Comparison of ENCODE assay signal across 16 cellular contexts in the genomic region with DNA sequence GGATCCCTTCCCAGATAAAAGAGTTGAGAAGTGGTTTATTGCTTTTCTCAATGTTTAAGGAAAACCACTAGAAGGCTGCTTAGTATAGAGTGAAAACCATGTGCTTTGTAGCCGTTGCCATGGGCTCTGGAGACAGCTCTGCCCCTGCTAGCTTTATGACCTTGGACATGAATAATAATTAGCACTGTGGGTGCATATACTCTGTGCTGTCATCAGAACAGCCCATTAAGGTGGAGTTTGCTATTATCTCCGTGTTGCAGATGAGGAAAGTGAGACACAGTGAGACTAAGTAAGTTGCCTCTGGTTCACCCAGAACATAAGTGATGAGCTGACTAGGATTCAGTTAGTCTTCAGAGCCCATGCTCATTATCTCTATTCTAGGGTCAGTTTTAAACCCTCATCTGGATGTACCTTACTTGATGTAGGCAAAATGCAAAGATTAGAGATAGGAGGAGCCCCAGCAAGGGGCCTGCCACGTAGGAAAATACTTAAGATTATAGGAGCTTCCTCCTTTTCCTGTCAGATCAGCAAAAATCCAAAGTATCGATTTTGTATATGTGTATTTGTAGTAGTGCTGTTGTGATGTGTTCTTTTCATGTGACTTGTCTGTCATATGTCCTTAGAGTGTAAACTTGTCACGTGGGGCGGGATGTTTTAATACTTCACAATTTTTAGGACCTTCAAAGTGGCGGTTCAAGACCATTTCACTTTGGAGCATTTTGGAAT.
DNase-seq lines count a peak whose midpoint lies in the region; ATAC-seq and TF ChIP-seq lines count a peak whose summit lies in the region.
"Had no signal": no experiment of that assay in that cellular context is flagged by ENCODE, and none has a peak within 500 bp of the region (broad histone marks: within the 10 kb centered on the region; RNA-seq: fewer than 3 reads in every experiment).

No MANE protein-coding gene starts in this region.

- H2AFZ ChIP-seq in osteoblast (ENCODE audit: low read length): no peak overlapping the region

- TF ChIP-seq CTCF in colonic mucosa (IDR thresholded peaks at IDR 0.05) (no peak), osteoblast (IDR thresholded peaks at IDR 0.05; ENCODE audit: extremely low read depth, low read depth, low read length) (no peak)
- TF ChIP-seq CTCF in CD8-positive, alpha-beta T cell (IDR thresholded peaks at IDR 0.05): no peak

- peak overlapping the region in 4 of 6 donors; percentile 30 to 79 (median 54) for H3K27ac Mint-ChIP-seq in naive B cell
- no peak overlapping the region for H3K27ac Mint-ChIP-seq in CD8-positive, alpha-beta T cell

- CTCF ChIA-PET in CD8-positive, alpha-beta T cell (lab: Charles Lee): no interaction called here

- peaks cover 25 to 46% (median 32%) of the 10 kb centered on the region in 3 donors for H3K4me1 Mint-ChIP-seq in naive B cell
- peaks cover 53% of the 10 kb centered on the region for H3K4me1 Mint-ChIP-seq in CD8-positive, alpha-beta T cell (ENCODE audit: low read depth)

- H3K9me3 Mint-ChIP-seq in naive B cell: peaks cover 0 to 3% (median 0%) of the 10 kb centered on the region in 7 donors
- H3K9me3 Mint-ChIP-seq in CD8-positive, alpha-beta T cell: no peaks in the 10 kb centered on the region
- H3K9me3 Mint-ChIP-seq: central memory CD8-positive, alpha-beta T cell had no signal

- no peak overlapping the region for H3K27ac ChIP-seq in colonic mucosa
- no peak overlapping the region for H3K27ac ChIP-seq in CD8-positive, alpha-beta T cell (ENCODE audit: low read depth, low read length)
- H3K27ac ChIP-seq in osteoblast (ENCODE audit: low read depth, low read length): no peak overlapping the region
- H3K27ac ChIP-seq: BLaER1 treated with 17β-estradiol and CSF1 and Interleukin-3, amounts not matched to agents 10 nM and 100 nM; esophagus muscularis mucosa; skin epidermis; uterus had no signal

- intact Hi-C loops in colonic mucosa (cut with DNase I): no loop called here
- intact Hi-C loops in CD8-positive, alpha-beta T cell (cut with DNase I, micrococcal nuclease): loop anchor here in 1 of 2 experiments (5.0 kb wide), 1 partner anchor 197 kb away; no protein-coding TSS in a partner anchor

- no peaks in the 10 kb centered on the region for H3K27me3 Mint-ChIP-seq in naive B cell
- no peaks in the 10 kb centered on the region for H3K27me3 Mint-ChIP-seq in CD8-positive, alpha-beta T cell (ENCODE audit: low read depth)
- H3K27me3 Mint-ChIP-seq: central memory CD8-positive, alpha-beta T cell had no signal

- ATAC-seq in GM18909 (IDR thresholded peaks at IDR 0.05; ENCODE audit: poor library complexity, unreplicated experiment): peak; percentile 45
- ATAC-seq in GM21825 (IDR thresholded peaks at IDR 0.05; ENCODE audit: unreplicated experiment): peak; percentile 37
- ATAC-seq in HG03342 (IDR thresholded peaks at IDR 0.05; ENCODE audit: unreplicated experiment): peak; percentile 40
- no peak for ATAC-seq in naive B cell (ENCODE audit: low read depth in 2 of 2)
- ATAC-seq in CD8-positive, alpha-beta T cell: no peak

- H3K4me1 ChIP-seq in colonic mucosa (no peaks in the 10 kb centered on the region), osteoblast (ENCODE audit: insufficient read depth, low read length) (no peaks in the 10 kb centered on the region)
- peaks cover 12% of the 10 kb centered on the region for H3K4me1 ChIP-seq in CD8-positive, alpha-beta T cell (ENCODE audit: insufficient read depth, low read length)
- H3K4me1 ChIP-seq: uterus had no signal

- no peaks in the 10 kb centered on the region for H3K79me2 ChIP-seq in osteoblast (ENCODE audit: insufficient read depth, low read length)

- H3K4me2 ChIP-seq in osteoblast (ENCODE audit: insufficient read depth, low read length): no peak overlapping the region
- H3K4me2 ChIP-seq: BLaER1 treated with 17β-estradiol and CSF1 and Interleukin-3, amounts not matched to agents 10 nM and 100 nM; SK-N-SH had no signal

- H3K9me3 ChIP-seq in colonic mucosa (no peaks in the 10 kb centered on the region), osteoblast (ENCODE audit: low read depth, low read length) (no peaks in the 10 kb centered on the region)
- no peaks in the 10 kb centered on the region for H3K9me3 ChIP-seq in CD8-positive, alpha-beta T cell (ENCODE audit: low read length)
- H3K9me3 ChIP-seq: esophagus muscularis mucosa, SK-N-SH, uterus had no signal

- DNase-seq in naive B cell (no peak), foreskin melanocyte (no peak), colonic mucosa (no peak), osteoblast (ENCODE audit: insufficient read length, low spot score, missing footprints) (no peak)
- no peak for DNase-seq in CD8-positive, alpha-beta T cell
- DNase-seq: activated gamma-delta T cell treated with Interleukin-2 at 50 U/mL for 16 hours, NCI-H82, SK-N-SH, uterus had no signal

- H3K36me3 ChIP-seq in colonic mucosa (no peaks in the 10 kb centered on the region), osteoblast (ENCODE audit: insufficient read depth, low read length) (peaks cover 4% of the 10 kb centered on the region)
- no peaks in the 10 kb centered on the region for H3K36me3 ChIP-seq in CD8-positive, alpha-beta T cell (ENCODE audit: insufficient read depth, low read length)
- H3K36me3 ChIP-seq: esophagus muscularis mucosa, uterus had no signal

- H3K36me3 Mint-ChIP-seq in naive B cell: peaks cover 25 to 39% of the 10 kb centered on the region in 2 donors
- H3K36me3 Mint-ChIP-seq in CD8-positive, alpha-beta T cell: peaks cover 51% of the 10 kb centered on the region

- H3K27me3 ChIP-seq in colonic mucosa: no peaks in the 10 kb centered on the region
- no peaks in the 10 kb centered on the region for H3K27me3 ChIP-seq in CD8-positive, alpha-beta T cell (ENCODE audit: insufficient read depth, low read length)
- no peaks in the 10 kb centered on the region for H3K27me3 ChIP-seq in osteoblast (ENCODE audit: insufficient read depth, low read length)
- H3K27me3 ChIP-seq: BLaER1 treated with 17β-estradiol and CSF1 and Interleukin-3, amounts not matched to agents 10 nM and 100 nM; esophagus muscularis mucosa; uterus had no signal

- H4K20me1 ChIP-seq in osteoblast (ENCODE audit: insufficient read depth, low read length): no peaks in the 10 kb centered on the region

- no peak overlapping the region for H3K9ac ChIP-seq in colonic mucosa (ENCODE audit: low read depth in 2 of 2, low read length in 2 of 2)
- H3K9ac ChIP-seq: BLaER1 treated with 17β-estradiol and CSF1 and Interleukin-3, amounts not matched to agents 10 nM and 100 nM; SK-N-SH had no signal

- POLR2A ChIA-PET in CD8-positive, alpha-beta T cell (lab: Charles Lee): interaction anchor here (0.6 to 1.3 kb wide), 2 partner anchors 13 to 24 kb away, joined by 3 to 4 read pairs; no protein-coding TSS in a partner anchor

- H3K4me3 ChIP-seq in colonic mucosa: no peak overlapping the region
- H3K4me3 ChIP-seq in CD8-positive, alpha-beta T cell (ENCODE audit: low read depth, low read length): no peak overlapping the region
- H3K4me3 ChIP-seq in osteoblast (ENCODE audit: insufficient read depth, low read length): no peak overlapping the region
- H3K4me3 ChIP-seq: BLaER1 treated with 17β-estradiol and CSF1 and Interleukin-3, amounts not matched to agents 10 nM and 100 nM; esophagus muscularis mucosa; skin epidermis; uterus had no signal

- H3K4me3 Mint-ChIP-seq in naive B cell: peak overlapping the region in 3 of 8 donors; percentile 62 to 84 (median 73)
- no peak overlapping the region for H3K4me3 Mint-ChIP-seq in CD8-positive, alpha-beta T cell
- H3K4me3 Mint-ChIP-seq: central memory CD8-positive, alpha-beta T cell had no signal

Comparison
In these comparisons a context has a peak if more than half of its experiments do, and no peak if none do; other contexts are left out.
1. ATAC-seq: peak in GM18909 (single experiment), GM21825 (single experiment) and HG03342 (single experiment); none in naive B cell (0 of 2) and CD8-positive, alpha-beta T cell (single experiment).